Comparison of ENCODE assay signal across 1 cellular context in the genomic region with DNA sequence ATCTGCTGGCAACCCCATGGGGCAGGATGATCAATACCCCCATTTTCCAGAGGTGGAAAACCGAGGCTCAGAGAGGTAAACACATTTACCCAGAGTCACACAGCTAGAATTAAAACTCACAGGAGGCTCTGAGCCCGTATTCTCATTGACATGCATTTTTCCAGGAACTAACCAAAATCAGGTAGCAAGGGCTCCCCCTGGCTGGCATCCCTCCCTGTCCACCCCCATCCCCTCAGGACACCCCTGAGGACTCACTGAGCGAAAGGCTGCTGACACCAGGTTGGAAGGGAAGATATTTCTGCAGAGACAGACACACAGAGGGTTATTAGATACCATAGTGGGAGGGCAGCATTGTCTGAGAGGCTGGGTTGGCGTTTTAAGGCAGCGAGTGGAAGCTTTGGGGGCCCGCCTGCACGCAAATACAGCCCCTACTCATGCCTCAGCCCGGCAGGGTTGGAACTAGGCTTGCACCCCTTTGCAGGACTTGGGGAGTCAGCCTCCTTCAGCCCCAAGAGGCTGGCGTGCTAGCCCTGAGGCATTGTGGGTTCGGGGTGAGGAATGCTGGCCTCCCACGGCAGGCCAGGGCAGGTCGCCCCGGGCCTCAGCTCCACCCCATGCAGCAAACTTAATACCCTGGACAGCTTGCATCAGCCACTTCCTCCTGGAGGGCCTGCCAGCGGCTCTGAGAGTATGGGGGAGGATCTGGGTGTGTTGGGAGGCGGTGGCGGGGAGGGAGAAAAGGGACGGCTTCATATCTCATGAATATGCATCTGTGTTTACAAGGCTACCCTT.
TF ChIP-seq lines count a peak whose summit lies in the region.

No MANE protein-coding gene starts in this region.

TF ChIP-seq in IMR-90, 13 proteins besides CTCF, POLR2A, EP300 and RAD21 (continued from another document):
- TF ChIP-seq, protein P1, sequence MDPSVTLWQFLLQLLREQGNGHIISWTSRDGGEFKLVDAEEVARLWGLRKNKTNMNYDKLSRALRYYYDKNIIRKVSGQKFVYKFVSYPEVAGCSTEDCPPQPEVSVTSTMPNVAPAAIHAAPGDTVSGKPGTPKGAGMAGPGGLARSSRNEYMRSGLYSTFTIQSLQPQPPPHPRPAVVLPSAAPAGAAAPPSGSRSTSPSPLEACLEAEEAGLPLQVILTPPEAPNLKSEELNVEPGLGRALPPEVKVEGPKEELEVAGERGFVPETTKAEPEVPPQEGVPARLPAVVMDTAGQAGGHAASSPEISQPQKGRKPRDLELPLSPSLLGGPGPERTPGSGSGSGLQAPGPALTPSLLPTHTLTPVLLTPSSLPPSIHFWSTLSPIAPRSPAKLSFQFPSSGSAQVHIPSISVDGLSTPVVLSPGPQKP (IDR thresholded peaks at IDR 0.05; ENCODE audit: borderline replicate concordance, low read depth, low read length): no peak
- TF ChIP-seq BHLHE40 (IDR thresholded peaks at IDR 0.05; ENCODE audit: low read depth, low read length) (no peak), MXI1 (IDR thresholded peaks at IDR 0.05; ENCODE audit: borderline replicate concordance, low read depth, low read length) (peak; percentile 64; the same call in 1 of the 2 replicates), FOS (IDR thresholded peaks at IDR 0.05; ENCODE audit: low read depth, low read length) (no peak), CHD1 (IDR thresholded peaks at IDR 0.05; ENCODE audit: low read depth, low read length) (no peak), MAFK (IDR thresholded peaks at IDR 0.05; ENCODE audit: low read depth, low read length) (no peak; the same call in 1 of the 2 replicates), NFE2L2 (IDR thresholded peaks at IDR 0.05; ENCODE audit: low read depth, low read length) (no peak), RFX5 (IDR thresholded peaks at IDR 0.05; ENCODE audit: low read depth, low read length) (no peak)
- TF ChIP-seq, protein P2, sequence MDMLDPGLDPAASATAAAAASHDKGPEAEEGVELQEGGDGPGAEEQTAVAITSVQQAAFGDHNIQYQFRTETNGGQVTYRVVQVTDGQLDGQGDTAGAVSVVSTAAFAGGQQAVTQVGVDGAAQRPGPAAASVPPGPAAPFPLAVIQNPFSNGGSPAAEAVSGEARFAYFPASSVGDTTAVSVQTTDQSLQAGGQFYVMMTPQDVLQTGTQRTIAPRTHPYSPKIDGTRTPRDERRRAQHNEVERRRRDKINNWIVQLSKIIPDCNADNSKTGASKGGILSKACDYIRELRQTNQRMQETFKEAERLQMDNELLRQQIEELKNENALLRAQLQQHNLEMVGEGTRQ (IDR thresholded peaks at IDR 0.05; ENCODE audit: low read depth, low read length): no peak
